In genomic region chr22:43795320-43795719, GRCh38 we compare ENCODE assay signal across 18 cellular contexts.
"Had no signal": no experiment of that assay in that cellular context is flagged by ENCODE, and none has a peak within 500 bp of the region (broad histone marks: within the 10 kb centered on the region; RNA-seq: fewer than 3 reads in every experiment).

No MANE protein-coding gene starts in this region.

- H3K4me1 ChIP-seq: esophagus squamous epithelium, gastrocnemius medialis, left lung, lower lobe of right lung had no signal

- H3K4me3 ChIP-seq: coronary artery, dorsolateral prefrontal cortex, esophagus squamous epithelium, gastrocnemius medialis, heart right ventricle, left lung, lower lobe of right lung, mucosa of descending colon had no signal

- H3K9me3 ChIP-seq: gastrocnemius medialis, lower lobe of right lung had no signal

- H3K36me3 ChIP-seq: esophagus squamous epithelium, gastrocnemius medialis, heart right ventricle, left lung, lower lobe of right lung had no signal

- H3K27me3 ChIP-seq: dorsolateral prefrontal cortex, esophagus squamous epithelium, gastrocnemius medialis, heart right ventricle, left lung had no signal

- DNase-seq: dermis blood vessel endothelial cell; dorsolateral prefrontal cortex; effector CD4-positive, alpha-beta T cell; effector memory CD4-positive, alpha-beta T cell; esophagus squamous epithelium; foreskin fibroblast; foreskin melanocyte; gastrocnemius medialis; glutamatergic neuron; heart right ventricle; hippocampal formation; left cardiac atrium; left lung; left ventricle myocardium superior; lower lobe of right lung; mesenchymal stem cell; mucosa of descending colon had no signal

- H3K27ac ChIP-seq: coronary artery, esophagus squamous epithelium, gastrocnemius medialis, heart right ventricle, left lung, lower lobe of right lung had no signal
